Comparison of ENCODE assay signal across 8 cellular contexts in the genomic region with DNA sequence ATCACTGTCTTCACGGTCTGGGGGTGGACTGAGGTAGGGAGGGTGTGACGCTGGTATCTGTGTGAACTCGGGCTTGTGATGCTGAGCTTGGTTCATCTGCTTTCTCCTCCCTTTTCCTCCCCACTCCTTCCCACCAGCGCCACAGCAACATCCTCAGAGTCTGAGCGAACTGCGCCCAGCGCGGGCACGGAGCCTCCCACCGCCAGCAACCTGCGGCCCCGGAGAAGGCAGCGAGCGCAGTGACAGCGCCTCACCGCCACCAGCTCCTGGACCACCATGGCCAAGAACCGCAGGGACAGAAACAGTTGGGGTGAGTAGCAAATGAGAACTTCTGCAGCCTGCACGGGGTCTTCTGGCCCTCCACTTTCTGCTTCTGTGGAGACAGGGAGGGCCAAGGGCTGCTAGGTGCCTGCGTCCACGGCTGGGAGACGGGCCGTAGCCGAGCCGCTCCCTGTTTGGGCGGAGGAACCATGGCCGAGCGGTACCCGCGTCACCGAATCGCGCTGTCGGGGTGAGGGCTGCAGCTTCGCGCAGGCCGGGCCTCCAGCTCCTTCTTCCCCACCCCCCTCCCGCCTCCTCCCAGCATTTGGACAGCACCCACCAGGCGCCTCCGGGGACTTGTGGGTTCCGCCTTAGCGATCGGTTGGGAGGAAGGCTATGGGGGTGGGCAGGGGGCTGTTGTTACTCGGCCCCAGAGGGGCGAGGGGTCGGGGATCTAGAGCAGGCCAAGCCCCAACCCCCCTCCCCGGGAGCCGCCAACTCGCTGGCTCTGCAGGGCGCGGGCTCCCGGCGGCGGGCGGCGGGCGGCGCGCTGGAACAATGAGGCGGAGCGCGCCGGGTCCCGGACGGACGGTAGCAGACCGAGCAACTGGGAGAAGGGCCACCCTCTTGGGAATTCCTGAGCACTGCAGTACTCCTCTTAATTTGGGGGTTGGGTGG. TPM values are rescaled to one million over a fixed set of nuclear protein-coding genes. Genes with fewer than 3 reads are reported as not detected.
A peak's percentile ranks its signal among the peaks of the same experiment; 100 is the strongest.
DNase-seq lines count a peak whose midpoint lies in the region; FAIRE-seq and TF ChIP-seq lines count a peak whose summit lies in the region.

A gene (plus strand): TSS at position 156 of the 939 bp plus-strand sequence. CDS start 121 bp downstream, at position 277.

- H3K4me3 ChIP-seq in BJ (ENCODE audit: low read depth, low read length) = peak within 1 kb of the TSS; percentile 78
- peak within 1 kb of the TSS; percentile 61 for H3K4me3 ChIP-seq in colonic mucosa
- H3K4me3 ChIP-seq in spleen = peak within 1 kb of the TSS; percentile 39 to 87 (median 68)

- peak within 1 kb of the TSS; percentile 72 to 76 for H3K9ac ChIP-seq in colonic mucosa (ENCODE audit: low read depth in 2 of 2, low read length in 2 of 2)

- 0 to 1% (median 1%) methylated on average over 51 to 66 of the region's 66 CpGs for WGBS in spleen, 5 donors

- POLR2A ChIA-PET in BJ (lab: Charles Lee) = interaction anchor here (0.6 kb wide), 4 partner anchors 118 to 536 kb away, joined by 3 to 5 read pairs (median 4); a partner anchor contains a TSS

- H3K4me1 ChIP-seq in colonic mucosa (no peaks in the 10 kb centered on the region), spleen (peaks cover 9 to 25% (median 18%) of the 10 kb centered on the region in 6 donors)

- TF ChIP-seq CTCF in BJ (IDR thresholded peaks at IDR 0.05; ENCODE audit: insufficient read depth, low read depth, low read length) (no peak), colonic mucosa (IDR thresholded peaks at IDR 0.05) (no peak), spleen (IDR thresholded peaks at IDR 0.05 in 8 of 11, conservative IDR thresholded peaks at IDR 0.05 in 3 of 11) (no peak)

- H3K36me3 ChIP-seq in BJ (ENCODE audit: control insufficient read depth, insufficient read depth, low read length) (no peaks in the 10 kb centered on the region), colonic mucosa (no peaks in the 10 kb centered on the region), spleen (no peaks in the 10 kb centered on the region)

- peak; percentile 88 for FAIRE-seq in H54 (lab: Jason Lieb, UNC)

- TF ChIP-seq POLR2A in H54 (IDR thresholded peaks at IDR 0.05; ENCODE audit: low read depth, low read length) (no peak), spleen (IDR thresholded peaks at IDR 0.05) (no peak)

- CTCF ChIA-PET in BJ (lab: Yijun Ruan, JAX) = interaction anchor here (0.6 to 2.0 kb wide), 8 partner anchors 10 to 239 kb away, joined by 3 to 11 read pairs (median 3); no protein-coding TSS in a partner anchor

- no peaks in the 10 kb centered on the region for H3K9me3 ChIP-seq in colonic mucosa
- H3K9me3 ChIP-seq in spleen = no peaks in the 10 kb centered on the region

- intact Hi-C loops in colonic mucosa (cut with DNase I) (no loop called here), spleen (cut with DNase I; ENCODE audit: low total_unique reads) (no loop called here)

- DNase-seq in BJ (ENCODE audit: low read depth) (no peak), H54 (ENCODE audit: insufficient read length, low spot score) (peak; percentile 57), NCI-H2171 treated with DMSO at 0.1 percent for 48 hours (lab: John Stamatoyannopoulos, UW) (peak; percentile 90), colonic mucosa (peak; percentile 63), kidney glomerular epithelial cell (lab: John Stamatoyannopoulos, UW) (peak; percentile 29), spleen (peak; percentile 86), NCI-H1048 (lab: John Stamatoyannopoulos, UW) (no peak)
- DNase-seq in activated CD4-positive, alpha-beta T cell treated with anti-CD3 and anti-CD28 coated beads for 4 hours = peak; percentile 13 to 26

- H3K27ac ChIP-seq in colonic mucosa (peak within 1 kb of the TSS; percentile 71), spleen (peak within 1 kb of the TSS in 7 of 8 donors; percentile 26 to 76 (median 71))

- H3K27me3 ChIP-seq in BJ (ENCODE audit: control insufficient read depth, insufficient read depth, low read length) = no peaks in the 10 kb centered on the region; the same call in 1 of the 2 replicates
- no peaks in the 10 kb centered on the region for H3K27me3 ChIP-seq in colonic mucosa
- peaks cover 0 to 40% (median 16%) of the 10 kb centered on the region in 7 donors for H3K27me3 ChIP-seq in spleen (replicated peaks in 1 of 7)

RNA-seq across cellular contexts. Expression of the gene that starts here (rescaled TPM):
- polyA plus RNA-seq in BJ (2011; rRNA removed) = 4.5 and 5.5 TPM in 2 replicates
- 2.1 and 2.9 TPM in 2 replicates for polyA minus RNA-seq in BJ (2011; rRNA and poly(A)+ RNA removed)
- 10 to 100 TPM in 1 of 2 donors, 1 to 10 TPM in 1; 4.3 to 11.9 TPM for total RNA-seq in colonic mucosa
- 1 to 10 TPM; 1.0 to 3.2 (median 1.7) TPM for total RNA-seq in spleen
- 1 to 10 TPM in 2 of 3 donors, under 1 TPM in 1; 0.91 to 1.4 (median 1.3) TPM for polyA plus RNA-seq in spleen

Comparison
In these comparisons a context has a peak if more than half of its experiments do, and no peak if none do; other contexts are left out.
1. DNase-seq: peak in H54 (single experiment), NCI-H2171 treated with DMSO at 0.1 percent for 48 hours (single experiment), activated CD4-positive, alpha-beta T cell treated with anti-CD3 and anti-CD28 coated beads for 4 hours (2 of 2), colonic mucosa (single experiment), kidney glomerular epithelial cell (single experiment) and spleen (single experiment); none in BJ (single experiment) and NCI-H1048 (single experiment).
2. Peak in every context shown above with its lines, with median percentiles within 50 percentile points of each other: H3K4me3 ChIP-seq.